In the genomic region with DNA sequence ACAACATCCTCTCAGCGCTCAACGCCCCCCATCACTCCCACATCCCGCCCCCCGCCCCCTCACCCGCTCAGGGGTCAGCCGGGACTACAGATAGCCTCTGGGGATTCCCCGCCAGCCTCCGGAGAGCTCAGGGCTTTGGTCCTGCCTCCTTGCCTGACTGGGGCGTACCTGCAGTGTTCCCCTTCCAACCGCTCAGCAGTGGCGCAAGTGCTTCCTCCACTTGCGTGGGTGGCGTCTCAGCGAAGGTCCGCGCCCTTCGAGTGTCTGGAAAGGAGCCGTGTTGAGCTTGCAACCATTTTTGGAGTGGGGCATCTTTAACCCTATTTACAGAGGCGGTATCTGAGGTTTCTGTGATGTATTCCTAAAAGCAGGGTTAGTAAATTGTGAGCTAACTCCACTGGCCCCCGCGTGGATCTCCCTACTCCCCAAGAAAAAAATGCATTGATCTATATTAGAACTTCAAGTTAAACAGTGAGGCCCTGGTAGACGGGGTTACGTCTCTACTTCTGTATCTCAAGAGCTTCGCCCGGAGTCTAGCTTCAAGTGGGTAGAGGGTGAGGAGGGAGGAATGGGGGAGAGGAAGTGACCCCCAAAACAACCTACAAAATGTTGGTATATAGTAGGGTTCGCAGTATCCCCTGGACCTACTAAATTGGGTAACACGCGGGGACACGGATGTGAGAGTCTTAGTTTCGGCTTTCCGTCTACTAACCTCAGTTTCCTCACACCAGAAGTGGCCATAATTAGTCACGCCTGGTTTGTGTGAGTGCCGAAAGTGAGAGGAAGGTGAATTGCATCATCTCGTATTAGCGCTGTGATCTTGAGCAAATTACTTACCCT, we compare ENCODE assay signal across 8 cellular contexts.
DNase-seq lines count a peak whose midpoint lies in the region; ATAC-seq lines count a peak whose summit lies in the region.

No MANE protein-coding gene starts in this region.

- H3K27ac Mint-ChIP-seq in activated naive CD8-positive, alpha-beta T cell treated with anti-CD3 and anti-CD28 coated beads, Interleukin-2, amount 50 U/mL, for 24 hours, result peak overlapping the region; percentile 68

- H3K4me1 Mint-ChIP-seq in activated naive CD8-positive, alpha-beta T cell treated with anti-CD3 and anti-CD28 coated beads, Interleukin-2, amount 50 U/mL, for 24 hours, result peaks cover 37% of the 10 kb centered on the region

- ATAC-seq in GM18508 (IDR thresholded peaks at IDR 0.05; ENCODE audit: insufficient read depth, unreplicated experiment) (peak; percentile 80), GM21515 (IDR thresholded peaks at IDR 0.05; ENCODE audit: unreplicated experiment) (peak; percentile 83), HG03565 (IDR thresholded peaks at IDR 0.05; ENCODE audit: unreplicated experiment) (peak; percentile 76)
- ATAC-seq in activated naive CD8-positive, alpha-beta T cell treated with anti-CD3 and anti-CD28 coated beads, Interleukin-2, amount 50 U/mL, for 24 hours, result peak; percentile 70

- H3K9me3 Mint-ChIP-seq in activated naive CD8-positive, alpha-beta T cell treated with anti-CD3 and anti-CD28 coated beads, Interleukin-2, amount 50 U/mL, for 24 hours, result no peaks in the 10 kb centered on the region

- DNase-seq in activated naive CD8-positive, alpha-beta T cell treated with anti-CD3 and anti-CD28 coated beads, Interleukin-2, amount 50 U/mL, for 24 hours, result no peak
- DNase-seq in NCI-H1417 treated with DMSO at 0.1 percent for 48 hours (lab: John Stamatoyannopoulos, UW) (no peak), NCI-H774 (lab: John Stamatoyannopoulos, UW) (no peak), HCEC 1CT (no peak)
- no peak for DNase-seq in effector CD8-positive, alpha-beta T cell (lab: John Stamatoyannopoulos, UW)

- peaks cover 7% of the 10 kb centered on the region for H3K36me3 Mint-ChIP-seq in activated naive CD8-positive, alpha-beta T cell treated with anti-CD3 and anti-CD28 coated beads, Interleukin-2, amount 50 U/mL, for 24 hours (ENCODE audit: low read depth)

- H3K27me3 Mint-ChIP-seq in activated naive CD8-positive, alpha-beta T cell treated with anti-CD3 and anti-CD28 coated beads, Interleukin-2, amount 50 U/mL, for 24 hours, result peaks cover 88% of the 10 kb centered on the region

- peak overlapping the region; percentile 52 for H3K4me3 Mint-ChIP-seq in activated naive CD8-positive, alpha-beta T cell treated with anti-CD3 and anti-CD28 coated beads, Interleukin-2, amount 50 U/mL, for 24 hours
